ENCODE assay signal across 10 cellular contexts in the genomic region with DNA sequence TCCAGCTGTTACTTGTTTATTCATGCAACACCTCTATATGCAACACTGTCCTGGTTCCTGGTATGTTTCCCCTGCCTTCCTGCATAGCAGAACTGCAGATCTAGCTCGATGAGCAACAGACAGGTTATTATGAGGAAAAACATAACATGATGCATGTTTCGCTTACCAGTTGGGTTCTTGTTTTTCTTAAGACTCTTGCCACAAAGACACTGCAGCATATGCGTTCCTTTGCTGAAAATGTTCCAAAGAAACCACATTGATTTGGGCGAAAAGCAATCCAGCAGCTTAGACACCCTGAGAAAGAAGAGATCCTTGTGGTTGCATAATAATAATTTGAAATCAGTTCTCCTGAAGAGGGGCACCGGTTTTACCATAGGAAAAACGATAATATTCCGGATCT. TPM values are rescaled to one million over a fixed set of nuclear protein-coding genes. Genes with fewer than 3 reads are reported as not detected.
DNase-seq lines count a peak whose midpoint lies in the region; ATAC-seq, FAIRE-seq and TF ChIP-seq lines count a peak whose summit lies in the region.
"Had no signal": no experiment of that assay in that cellular context is flagged by ENCODE, and none has a peak within 500 bp of the region (broad histone marks: within the 10 kb centered on the region; RNA-seq: fewer than 3 reads in every experiment).

No MANE protein-coding gene starts in this region.

- H3K4me3 ChIP-seq in fibroblast of mammary gland (ENCODE audit: control insufficient read depth, low read depth, low read length) (peak overlapping the region; percentile 73), pancreas (peak overlapping the region in 3 of 4 donors; percentile 40 to 69 (median 55))
- H3K4me3 ChIP-seq: GM12878 had no signal

- peaks cover 0 to 4% (median 4%) of the 10 kb centered on the region in 3 donors for H3K4me1 ChIP-seq in pancreas

- FAIRE-seq in GM12892 (lab: Jason Lieb, UNC) (peak; percentile 40), pancreas (lab: Jason Lieb, UNC) (no peak)
- FAIRE-seq: GM12878, TTC549 had no signal

- DNase-seq in GM12892 (ENCODE audit: insufficient read length) (no peak), activated B cell treated with CpG ODN at 0.5 μM for 24 hours (no peak), fibroblast of mammary gland (ENCODE audit: low read depth) (peak; percentile 55), pancreas (no peak), NK-92 (lab: John Stamatoyannopoulos, UW; ENCODE audit: unreplicated experiment) (no peak), NCI-H510A treated with DMSO at 0.1 percent for 48 hours (lab: John Stamatoyannopoulos, UW) (no peak)

- no peak overlapping the region for H3K27ac ChIP-seq in pancreas

- ATAC-seq in activated B cell treated with CpG ODN at 0.5 μM for 24 hours (ENCODE audit: low read depth): no peak
- peak; percentile 14 to 43 (median 32) for ATAC-seq in pancreas
- no peak for ATAC-seq in GM18520 (IDR thresholded peaks at IDR 0.05; ENCODE audit: unreplicated experiment)
- ATAC-seq in GM18505 (IDR thresholded peaks at IDR 0.05; ENCODE audit: unreplicated experiment): no peak

- POLR2A ChIA-PET in activated B cell treated with CpG ODN at 0.5 μM for 24 hours (lab: Charles Lee): interaction anchor here (1.3 kb wide), 1 partner anchor 444 kb away, joined by 3 read pairs; a partner anchor contains a TSS

- H3K4me1 Mint-ChIP-seq in activated B cell treated with CpG ODN at 0.5 μM for 24 hours: peaks cover 29% of the 10 kb centered on the region

- no peaks in the 10 kb centered on the region for H3K36me3 Mint-ChIP-seq in activated B cell treated with CpG ODN at 0.5 μM for 24 hours (ENCODE audit: low read depth)

- peak overlapping the region; percentile 67 for H3K4me3 Mint-ChIP-seq in activated B cell treated with CpG ODN at 0.5 μM for 24 hours

- intact Hi-C loops in activated B cell treated with CpG ODN at 0.5 μM for 24 hours (cut with micrococcal nuclease) (loop anchor here (2.0 kb wide), 1 partner anchor 775 kb away; no protein-coding TSS in a partner anchor), pancreas (cut with DNase I) (no loop called here)

- H3K9me3 ChIP-seq in pancreas: no peaks in the 10 kb centered on the region

- CTCF ChIA-PET in activated B cell treated with CpG ODN at 0.5 μM for 24 hours (lab: Charles Lee): no interaction called here

- TF ChIP-seq CTCF in activated B cell treated with CpG ODN at 0.5 μM for 24 hours (IDR thresholded peaks at IDR 0.05) (no peak), fibroblast of mammary gland (conservative IDR thresholded peaks at IDR 0.05; ENCODE audit: control insufficient read depth, insufficient read depth, low read depth, low read length) (no peak), pancreas (IDR thresholded peaks at IDR 0.05) (no peak)

- H3K27me3 ChIP-seq in pancreas: no peaks in the 10 kb centered on the region

- TF ChIP-seq POLR2A in GM12892 (IDR thresholded peaks at IDR 0.05; ENCODE audit: low read depth, low read length): no peak
- TF ChIP-seq POLR2A in GM18505 (IDR thresholded peaks at IDR 0.05; ENCODE audit: borderline replicate concordance, extremely low read depth, insufficient read depth, insufficient read length): no peak

- peaks cover 42% of the 10 kb centered on the region for H3K27me3 Mint-ChIP-seq in activated B cell treated with CpG ODN at 0.5 μM for 24 hours

- no peaks in the 10 kb centered on the region for H3K9me3 Mint-ChIP-seq in activated B cell treated with CpG ODN at 0.5 μM for 24 hours

- H3K36me3 ChIP-seq in pancreas: no peaks in the 10 kb centered on the region

- H3K27ac Mint-ChIP-seq in activated B cell treated with CpG ODN at 0.5 μM for 24 hours: no peak overlapping the region

- WGBS in pancreas, 2 donors: 6 to 8% methylated on average over 7 of the region's 7 CpGs

RNA-seq across cellular contexts. Expression of a gene that starts 0.5 kb away (rescaled TPM):
- not detected for polyA plus RNA-seq in GM12892 (2012; ENCODE audit: missing spikeins)
- total RNA-seq in activated B cell treated with CpG ODN at 0.5 μM for 24 hours (not detected in 2 replicates), pancreas (1 to 10 TPM in 3 of 6 donors, under 1 TPM in 3; 0.42 to 1.4 (median 1.1) TPM)
- 1 to 10 TPM in 1 of 2 donors, under 1 TPM in 1; 0.46 to 2.4 TPM for polyA plus RNA-seq in pancreas

Comparison
In these comparisons a context has a peak if more than half of its experiments do, and no peak if none do; other contexts are left out.
1. ATAC-seq: peak in pancreas (4 of 4); none in activated B cell treated with CpG ODN at 0.5 μM for 24 hours (single experiment), GM18520 (single experiment) and GM18505 (single experiment).